Comparison of ENCODE assay signal across 2 cellular contexts in genomic region chr1:207328908-207329307, GRCh38.
A peak's percentile ranks its signal among the peaks of the same experiment; 100 is the strongest.
TF ChIP-seq lines count a peak whose summit lies in the region.

No MANE protein-coding gene starts in this region.

TF ChIP-seq in IMR-90, 13 proteins besides CTCF, POLR2A, EP300 and RAD21:
- no peak for TF ChIP-seq USF2 (IDR thresholded peaks at IDR 0.05; ENCODE audit: low read depth, low read length)
- TF ChIP-seq RCOR1 (IDR thresholded peaks at IDR 0.05; ENCODE audit: insufficient replicate concordance, low read length): no peak
- TF ChIP-seq CHD1 (IDR thresholded peaks at IDR 0.05; ENCODE audit: low read depth, low read length): no peak
- no peak for TF ChIP-seq BHLHE40 (IDR thresholded peaks at IDR 0.05; ENCODE audit: low read depth, low read length)
- TF ChIP-seq ELK1 (IDR thresholded peaks at IDR 0.05; ENCODE audit: borderline replicate concordance, low read depth, low read length): no peak
- TF ChIP-seq FOS (IDR thresholded peaks at IDR 0.05; ENCODE audit: low read depth, low read length): no peak
- TF ChIP-seq RFX5 (IDR thresholded peaks at IDR 0.05; ENCODE audit: low read depth, low read length): no peak
- no peak for TF ChIP-seq CEBPB (IDR thresholded peaks at IDR 0.05; ENCODE audit: low read depth, low read length)
- no peak for TF ChIP-seq NFE2L2 (IDR thresholded peaks at IDR 0.05; ENCODE audit: low read depth, low read length)
- TF ChIP-seq MAZ (IDR thresholded peaks at IDR 0.05; ENCODE audit: borderline replicate concordance, low read depth, low read length): no peak
- no peak for TF ChIP-seq MAFK (IDR thresholded peaks at IDR 0.05; ENCODE audit: low read depth, low read length)
- TF ChIP-seq SMC3 (IDR thresholded peaks at IDR 0.05; ENCODE audit: low read depth, low read length): no peak
- TF ChIP-seq MXI1 (IDR thresholded peaks at IDR 0.05; ENCODE audit: borderline replicate concordance, low read depth, low read length): no peak

TF ChIP-seq in K562, 482 proteins besides CTCF, POLR2A, EP300 and RAD21:
- TF ChIP-seq, protein P1, sequence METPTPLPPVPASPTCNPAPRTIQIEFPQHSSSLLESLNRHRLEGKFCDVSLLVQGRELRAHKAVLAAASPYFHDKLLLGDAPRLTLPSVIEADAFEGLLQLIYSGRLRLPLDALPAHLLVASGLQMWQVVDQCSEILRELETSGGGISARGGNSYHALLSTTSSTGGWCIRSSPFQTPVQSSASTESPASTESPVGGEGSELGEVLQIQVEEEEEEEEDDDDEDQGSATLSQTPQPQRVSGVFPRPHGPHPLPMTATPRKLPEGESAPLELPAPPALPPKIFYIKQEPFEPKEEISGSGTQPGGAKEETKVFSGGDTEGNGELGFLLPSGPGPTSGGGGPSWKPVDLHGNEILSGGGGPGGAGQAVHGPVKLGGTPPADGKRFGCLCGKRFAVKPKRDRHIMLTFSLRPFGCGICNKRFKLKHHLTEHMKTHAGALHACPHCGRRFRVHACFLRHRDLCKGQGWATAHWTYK (CRISPR knock-in tag; IDR thresholded peaks at IDR 0.05): peak; percentile 69
- no peak for TF ChIP-seq DIDO1 (tag; IDR thresholded peaks at IDR 0.05; ENCODE audit: low read depth)
- TF ChIP-seq SP1 (CRISPR knock-in tag; IDR thresholded peaks at IDR 0.05): peak; percentile 32; the same call in 1 of the 2 replicates
- TF ChIP-seq FOXO4 (CRISPR knock-in tag; IDR thresholded peaks at IDR 0.05): 0 out of 2 replicates have a peak, but pooled peaks have one; percentile 47
- peak; percentile 18; the same call in 1 of the 2 replicates for TF ChIP-seq PML (IDR thresholded peaks at IDR 0.05; ENCODE audit: low read length)
- no peak for TF ChIP-seq E2F3 (CRISPR knock-in tag; IDR thresholded peaks at IDR 0.05)
- no peak for TF ChIP-seq KAT7 (CRISPR knock-in tag; IDR thresholded peaks at IDR 0.05; ENCODE audit: borderline replicate concordance)
- TF ChIP-seq POLR2AphosphoS5 (IDR thresholded peaks at IDR 0.05; ENCODE audit: control insufficient read depth, insufficient read depth, low read depth, low read length): 0 out of 2 replicates have a peak, but pooled peaks have one; percentile 43
